13 cellular contexts compared by ENCODE assay signal in the genomic region with DNA sequence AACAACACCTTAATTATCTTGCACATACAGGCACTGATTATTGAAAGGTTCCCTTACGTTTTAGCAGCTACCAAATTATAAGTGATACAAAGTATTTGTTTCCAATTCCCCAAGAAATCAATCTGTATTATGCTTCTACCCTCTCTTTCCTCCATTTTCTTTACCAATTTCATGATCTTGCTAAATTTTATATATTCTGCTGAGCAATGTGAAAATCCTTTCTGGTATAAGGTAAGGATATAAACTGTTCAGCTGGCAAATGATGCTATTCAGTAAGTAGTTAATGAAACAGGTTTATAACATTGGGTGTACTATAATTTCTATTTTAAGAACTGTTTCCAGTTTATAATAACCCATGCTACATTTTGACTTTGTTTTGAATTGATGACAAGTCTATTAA. TPM values are rescaled to one million over a fixed set of nuclear protein-coding genes. Genes with fewer than 3 reads are reported as not detected.
DNase-seq lines count a peak whose midpoint lies in the region; ATAC-seq and TF ChIP-seq lines count a peak whose summit lies in the region.
"Had no signal": no experiment of that assay in that cellular context is flagged by ENCODE, and none has a peak within 500 bp of the region (broad histone marks: within the 10 kb centered on the region; RNA-seq: fewer than 3 reads in every experiment).

No MANE protein-coding gene starts in this region.

- BruUV-seq in A673 (replicated peaks; lab: Mats Ljungman, UMichigan) = no TSS peak

- POLR2A ChIA-PET in A673 (lab: Charles Lee; ENCODE audit: low non-redundant PET) = no interaction called here

- peaks cover 34% of the 10 kb centered on the region for H3K79me2 ChIP-seq in DOHH2 (ENCODE audit: control insufficient read depth, low read length)

- H3K36me3 ChIP-seq in DOHH2 (ENCODE audit: control insufficient read depth, low read length) = peaks cover 38% of the 10 kb centered on the region
- peaks cover 18% of the 10 kb centered on the region for H3K36me3 ChIP-seq in A673 (ENCODE audit: insufficient read depth, low read length, poor library complexity, severe bottlenecking)

- CTCF ChIA-PET in A673 (lab: Charles Lee) = no interaction called here

- peaks cover 41% of the 10 kb centered on the region for H3K36me3 Mint-ChIP-seq in T-helper 2 cell treated with Interferon-gamma antibody and Interleukin-4, amounts not matched to agents 5 μg/mL and 100 μg/mL, for 36 hours (ENCODE audit: low read depth)
- H3K36me3 Mint-ChIP-seq in activated naive CD4-positive, alpha-beta T cell treated with anti-CD3 and anti-CD28 coated beads, Interleukin-2, amount 50 U/mL, for 72 hours = peaks cover 19 to 46% of the 10 kb centered on the region in 2 donors
- peaks cover 52% of the 10 kb centered on the region for H3K36me3 Mint-ChIP-seq in nephron progenitor cell (ENCODE audit: low read depth)

- TF ChIP-seq CTCF in DOHH2 (IDR thresholded peaks at IDR 0.05; ENCODE audit: low read depth, low read length, poor library complexity, severe bottlenecking) (no peak), nephron progenitor cell (IDR thresholded peaks at IDR 0.05) (no peak), A673 (conservative IDR thresholded peaks at IDR 0.05; ENCODE audit: low read depth, low read length) (no peak)

- peak overlapping the region; percentile 88 for H3K4me2 ChIP-seq in DOHH2 (ENCODE audit: low read length)

- H3K4me1 ChIP-seq in DOHH2 (ENCODE audit: control insufficient read depth, low read length) (peaks cover 26% of the 10 kb centered on the region), A673 (ENCODE audit: insufficient read depth, low read length, poor library complexity, severe bottlenecking) (peaks cover 9% of the 10 kb centered on the region)

- peaks cover 31% of the 10 kb centered on the region for H3K4me1 Mint-ChIP-seq in T-helper 2 cell treated with Interferon-gamma antibody and Interleukin-4, amounts not matched to agents 5 μg/mL and 100 μg/mL, for 36 hours (ENCODE audit: low read depth)
- peaks cover 17% of the 10 kb centered on the region for H3K4me1 Mint-ChIP-seq in nephron progenitor cell

- H4K20me1 ChIP-seq in DOHH2 (ENCODE audit: control insufficient read depth, insufficient read depth, low read depth, low read length) = no peaks in the 10 kb centered on the region

- peak overlapping the region; percentile 74 for H3K27ac Mint-ChIP-seq in T-helper 2 cell treated with Interferon-gamma antibody and Interleukin-4, amounts not matched to agents 5 μg/mL and 100 μg/mL, for 36 hours
- peak overlapping the region; percentile 45 to 91 for H3K27ac Mint-ChIP-seq in activated naive CD4-positive, alpha-beta T cell treated with anti-CD3 and anti-CD28 coated beads, Interleukin-2, amount 50 U/mL, for 72 hours
- H3K27ac Mint-ChIP-seq in nephron progenitor cell = no peak overlapping the region

- H3F3A ChIP-seq in DOHH2 (ENCODE audit: control insufficient read depth, insufficient read depth) = peaks cover 22% of the 10 kb centered on the region

- ATAC-seq in activated naive CD4-positive, alpha-beta T cell treated with anti-CD3 and anti-CD28 coated beads, Interleukin-2, amount 50 U/mL, for 72 hours = no peak

- intact Hi-C loops in A673 (cut with micrococcal nuclease; ENCODE audit: unreplicated experiment) = no loop called here

- H3K27me3 ChIP-seq in DOHH2 (ENCODE audit: control insufficient read depth, low read length) (no peaks in the 10 kb centered on the region), A673 (replicated peaks; ENCODE audit: insufficient read depth, low read depth, low read length, poor library complexity) (no peaks in the 10 kb centered on the region)

- peak overlapping the region; percentile 87 for H3K4me3 Mint-ChIP-seq in T-helper 2 cell treated with Interferon-gamma antibody and Interleukin-4, amounts not matched to agents 5 μg/mL and 100 μg/mL, for 36 hours
- H3K4me3 Mint-ChIP-seq in nephron progenitor cell = peak overlapping the region; percentile 28

- no peaks in the 10 kb centered on the region for H3K9me2 ChIP-seq in DOHH2 (replicated peaks; ENCODE audit: control insufficient read depth, low read length)

- H3K9me3 ChIP-seq in DOHH2 (ENCODE audit: control insufficient read depth, insufficient read depth, low read length) (peaks cover 8% of the 10 kb centered on the region; the same call in 1 of the 2 replicates), A673 (ENCODE audit: low read depth, low read length, poor library complexity, severe bottlenecking) (peaks cover under 1% of the 10 kb centered on the region)
- H3K9me3 ChIP-seq: mucosa of descending colon had no signal

- H3K27me3 Mint-ChIP-seq in T-helper 2 cell treated with Interferon-gamma antibody and Interleukin-4, amounts not matched to agents 5 μg/mL and 100 μg/mL, for 36 hours (ENCODE audit: low read depth) = no peaks in the 10 kb centered on the region
- no peaks in the 10 kb centered on the region for H3K27me3 Mint-ChIP-seq in nephron progenitor cell (ENCODE audit: low read depth, poor library complexity)

- H3K27ac ChIP-seq in DOHH2 (ENCODE audit: low read depth, low read length) = no peak overlapping the region
- H3K27ac ChIP-seq in A673 (ENCODE audit: low read depth, low read length, poor library complexity, severe bottlenecking) = no peak overlapping the region

- peaks cover 7% of the 10 kb centered on the region for H3K9me3 Mint-ChIP-seq in T-helper 2 cell treated with Interferon-gamma antibody and Interleukin-4, amounts not matched to agents 5 μg/mL and 100 μg/mL, for 36 hours
- peaks cover 3 to 8% of the 10 kb centered on the region in 2 donors for H3K9me3 Mint-ChIP-seq in activated naive CD4-positive, alpha-beta T cell treated with anti-CD3 and anti-CD28 coated beads, Interleukin-2, amount 50 U/mL, for 72 hours
- H3K9me3 Mint-ChIP-seq in nephron progenitor cell = peaks cover 36% of the 10 kb centered on the region

- no peak overlapping the region for H3K4me3 ChIP-seq in DOHH2 (ENCODE audit: low read length)
- H3K4me3 ChIP-seq in A673 (ENCODE audit: low read depth, low read length, poor library complexity, severe bottlenecking) = no peak overlapping the region
- H3K4me3 ChIP-seq: mucosa of descending colon had no signal

- DNase-seq in T-helper 2 cell treated with Interferon-gamma antibody and Interleukin-4, amounts not matched to agents 5 μg/mL and 100 μg/mL, for 36 hours (ENCODE audit: low spot score) = no peak
- DNase-seq in T-helper 2 cell (no peak), nephron progenitor cell (no peak), dermis blood vessel endothelial cell (no peak), kidney glomerular epithelial cell (lab: John Stamatoyannopoulos, UW) (no peak), A673 (ENCODE audit: low spot score) (no peak)
- no peak for DNase-seq in activated naive CD4-positive, alpha-beta T cell treated with anti-CD3 and anti-CD28 coated beads, Interleukin-2, amount 50 U/mL, for 72 hours (ENCODE audit: low spot score in 2 of 2)
- DNase-seq: GF-D8, mucosa of descending colon, NCI-H1105, NCI-H226, substantia nigra had no signal

RNA-seq across cellular contexts. Expression of a gene that starts 1.0 kb away (rescaled TPM):
- total RNA-seq in activated naive CD4-positive, alpha-beta T cell treated with anti-CD3 and anti-CD28 coated beads, Interleukin-2, amount 50 U/mL, for 72 hours = 10 to 100 TPM in 1 of 2 donors, 1 to 10 TPM in 1; 8.5 to 19.1 TPM
- total RNA-seq in dermis blood vessel endothelial cell (7.7 and 10.0 TPM in 2 replicates), A673 (2021) (9.2 and 10.8 TPM in 2 replicates)
